In genomic region chr7:12729112-12729511, GRCh38 we compare ENCODE assay signal across 8 cellular contexts. TPM values are rescaled to one million over a fixed set of nuclear protein-coding genes. Genes with fewer than 3 reads are reported as not detected.
DNase-seq lines count a peak whose midpoint lies in the region; ATAC-seq and TF ChIP-seq lines count a peak whose summit lies in the region.

No MANE protein-coding gene starts in this region.

- WGBS in iPS DF 6.9 (ENCODE audit: insufficient coverage, insufficient read length): no CpG with 5 or more reads among the region's 7 CpGs

- peak in 9 of 14 donors; percentile 3 to 59 (median 21) for DNase-seq in C1 segment of cervical spinal cord (lab: John Stamatoyannopoulos, UW)
- peak; percentile 64 for DNase-seq in NCI-H1417 treated with DMSO at 0.1 percent for 48 hours (lab: John Stamatoyannopoulos, UW)
- DNase-seq in WTC11 (ENCODE audit: low spot score): peak; percentile 74
- DNase-seq in iPS DF 6.9 (ENCODE audit: low read depth, low spot score): peak; percentile 41
- DNase-seq in uterus: peak; percentile 31 to 51
- no peak for DNase-seq in activated naive CD4-positive, alpha-beta T cell treated with anti-CD3 and anti-CD28 coated beads for 36 hours

- CTCF ChIA-PET in WTC11 (lab: Charles Lee): interaction anchor here (3.5 kb wide), 1 partner anchor 42 kb away, joined by 28 read pairs; the partner anchor contains the start of gene ARL4A
- CTCF ChIA-PET in activated naive CD4-positive, alpha-beta T cell treated with anti-CD3 and anti-CD28 coated beads for 36 hours (lab: Charles Lee): no interaction called here

- H3K27me3 ChIP-seq in iPS DF 6.9 (ENCODE audit: control insufficient read depth, insufficient read depth, low read length) (no peaks in the 10 kb centered on the region), uterus (no peaks in the 10 kb centered on the region)

- peaks cover 49% of the 10 kb centered on the region for H3K4me1 Mint-ChIP-seq in WTC11
- H3K4me1 Mint-ChIP-seq in activated naive CD4-positive, alpha-beta T cell treated with anti-CD3 and anti-CD28 coated beads for 36 hours (ENCODE audit: low read depth): peaks cover 13% of the 10 kb centered on the region

- no peak overlapping the region for H3K4me3 ChIP-seq in iPS DF 6.9 (ENCODE audit: low read length)
- H3K4me3 ChIP-seq in uterus: no peak overlapping the region

- H3K9me3 ChIP-seq in iPS DF 6.9 (ENCODE audit: control insufficient read depth, insufficient read depth, low read length) (no peaks in the 10 kb centered on the region), uterus (no peaks in the 10 kb centered on the region)

- intact Hi-C loops in uterus (cut with DNase I; ENCODE audit: low total_unique reads): no loop called here
- intact Hi-C loops in activated naive CD4-positive, alpha-beta T cell treated with anti-CD3 and anti-CD28 coated beads for 36 hours (cut with micrococcal nuclease): no loop called here

- H3K4me3 Mint-ChIP-seq in WTC11: no peak overlapping the region
- H3K4me3 Mint-ChIP-seq in activated naive CD4-positive, alpha-beta T cell treated with anti-CD3 and anti-CD28 coated beads for 36 hours: no peak overlapping the region

- no peaks in the 10 kb centered on the region for H3K9me3 Mint-ChIP-seq in WTC11
- no peaks in the 10 kb centered on the region for H3K9me3 Mint-ChIP-seq in activated naive CD4-positive, alpha-beta T cell treated with anti-CD3 and anti-CD28 coated beads for 36 hours

- peak overlapping the region; percentile 97 for H3K27ac Mint-ChIP-seq in WTC11
- no peak overlapping the region for H3K27ac Mint-ChIP-seq in activated naive CD4-positive, alpha-beta T cell treated with anti-CD3 and anti-CD28 coated beads for 36 hours

- H3K36me3 ChIP-seq in iPS DF 6.9 (ENCODE audit: control insufficient read depth, insufficient read depth, low read length) (no peaks in the 10 kb centered on the region), uterus (no peaks in the 10 kb centered on the region)

- H3K27me3 Mint-ChIP-seq in WTC11 (ENCODE audit: low read depth): no peaks in the 10 kb centered on the region
- H3K27me3 Mint-ChIP-seq in activated naive CD4-positive, alpha-beta T cell treated with anti-CD3 and anti-CD28 coated beads for 36 hours (ENCODE audit: low read depth): no peaks in the 10 kb centered on the region

- no peak for TF ChIP-seq CTCF in WTC11 (IDR thresholded peaks at IDR 0.05)
- no peak for TF ChIP-seq CTCF in uterus (IDR thresholded peaks at IDR 0.05)

- no peaks in the 10 kb centered on the region for H3K36me3 Mint-ChIP-seq in WTC11
- no peaks in the 10 kb centered on the region for H3K36me3 Mint-ChIP-seq in activated naive CD4-positive, alpha-beta T cell treated with anti-CD3 and anti-CD28 coated beads for 36 hours (ENCODE audit: low read depth)

- peaks cover 3% of the 10 kb centered on the region; the same call in 1 of the 2 replicates for H3K4me1 ChIP-seq in iPS DF 6.9 (ENCODE audit: control insufficient read depth, insufficient read depth, low read length)
- peaks cover 0 to 3% of the 10 kb centered on the region in 2 donors for H3K4me1 ChIP-seq in uterus

- H3K27ac ChIP-seq in iPS DF 6.9 (ENCODE audit: low read length): no peak overlapping the region
- peak overlapping the region in 1 of 2 donors; percentile 25 for H3K27ac ChIP-seq in uterus

- ATAC-seq in WTC11 (peak; percentile 97), HG03280 (IDR thresholded peaks at IDR 0.05; ENCODE audit: unreplicated experiment) (no peak), GM21515 (IDR thresholded peaks at IDR 0.05; ENCODE audit: unreplicated experiment) (no peak)

- POLR2A ChIA-PET in WTC11 (lab: Charles Lee): interaction anchor here (1.1 kb wide), 1 partner anchor 13 kb away, joined by 4 read pairs; no protein-coding TSS in a partner anchor

- TF ChIP-seq POLR2A in uterus (IDR thresholded peaks at IDR 0.05): no peak

TF ChIP-seq in WTC11, 78 proteins besides CTCF, POLR2A, EP300 and RAD21:
- TF ChIP-seq TP53 (CRISPR knock-in tag; IDR thresholded peaks at IDR 0.05) (no peak), TCF7 (CRISPR knock-in tag; IDR thresholded peaks at IDR 0.05; ENCODE audit: low read depth) (no peak), FOXP4 (CRISPR knock-in tag; IDR thresholded peaks at IDR 0.05) (peak; percentile 93; the same call in 1 of the 2 replicates), FOXK1 (CRISPR knock-in tag; IDR thresholded peaks at IDR 0.05) (0 out of 2 replicates have a peak, but pooled peaks have one; percentile 48), ZNF423 (CRISPR knock-in tag; IDR thresholded peaks at IDR 0.05) (peak; percentile 44), HMGA2 (CRISPR knock-in tag; IDR thresholded peaks at IDR 0.05) (no peak), ETV6 (CRISPR knock-in tag; IDR thresholded peaks at IDR 0.05) (0 out of 2 replicates have a peak, but pooled peaks have one; percentile 34)

RNA-seq across cellular contexts. Expression of gene ARL4A, which starts 41.7 kb away (rescaled TPM):
- total RNA-seq in WTC11 (2021) (20.9 to 25.4 TPM (median 21.9 TPM) in 3 replicates), uterus (10 to 100 TPM; 38.5 to 89.7 (median 72.7) TPM)
- 10 to 100 TPM in 1 of 2 experiments, 1 to 10 TPM in 1; 8.1 to 10.0 TPM for total RNA-seq in activated naive CD4-positive, alpha-beta T cell treated with anti-CD3 and anti-CD28 coated beads for 36 hours
